Comparison of ENCODE assay signal across 8 cellular contexts in genomic region chr10:23439920-23440875, GRCh38.
DNase-seq lines count a peak whose midpoint lies in the region; ATAC-seq and TF ChIP-seq lines count a peak whose summit lies in the region.

No MANE protein-coding gene starts in this region.

- no peak for TF ChIP-seq CTCF in AG10803 (conservative IDR thresholded peaks at IDR 0.05; ENCODE audit: low read length)
- TF ChIP-seq CTCF in WERI-Rb-1 (IDR thresholded peaks at IDR 0.05; ENCODE audit: low read depth, low read length) = no peak

- H3K4me3 ChIP-seq in AG10803 (ENCODE audit: low read length) = peak overlapping the region; percentile 84
- H3K4me3 ChIP-seq in WERI-Rb-1 (ENCODE audit: low read depth, low read length) = peak overlapping the region; percentile 51

- peak; percentile 10 for ATAC-seq in GM19328 (IDR thresholded peaks at IDR 0.05; ENCODE audit: unreplicated experiment)
- ATAC-seq in HG03439 (IDR thresholded peaks at IDR 0.05; ENCODE audit: unreplicated experiment) = peak; percentile 19

- no peak overlapping the region for H3K27ac ChIP-seq in WERI-Rb-1

- no peaks in the 10 kb centered on the region for H3K36me3 ChIP-seq in WERI-Rb-1

- no peaks in the 10 kb centered on the region for H3K27me3 ChIP-seq in WERI-Rb-1 (ENCODE audit: insufficient read depth, low read depth, severe bottlenecking)

- peak; percentile 38 for DNase-seq in AG10803 (ENCODE audit: low read depth)
- peak; percentile 8 for DNase-seq in WERI-Rb-1
- peak; percentile 19 for DNase-seq in cerebellar cortex (ENCODE audit: low spot score)
- DNase-seq in left kidney (ENCODE audit: low read depth, low spot score) = peak; percentile 62
- peak; percentile 18 to 26 for DNase-seq in stimulated activated CD4-positive, alpha-beta T cell treated with anti-CD3 and anti-CD28 coated beads, Interleukin-2, amount 100 ng/mL, for 48 hours
- no peak for DNase-seq in NCI-H2029 treated with DMSO at 0.1 percent for 48 hours (lab: John Stamatoyannopoulos, UW)

- no peaks in the 10 kb centered on the region for H3K9me3 ChIP-seq in WERI-Rb-1 (ENCODE audit: severe bottlenecking)
